ENCODE assay signal across 14 cellular contexts in genomic region chr10:38047666-38048065, GRCh38. TPM values are rescaled to one million over a fixed set of nuclear protein-coding genes. Genes with fewer than 3 reads are reported as not detected.
DNase-seq lines count a peak whose midpoint lies in the region; ATAC-seq and TF ChIP-seq lines count a peak whose summit lies in the region.
"Had no signal": no experiment of that assay in that cellular context is flagged by ENCODE, and none has a peak within 500 bp of the region (broad histone marks: within the 10 kb centered on the region; RNA-seq: fewer than 3 reads in every experiment).

No MANE protein-coding gene starts in this region.

- DNase-seq in EH (ENCODE audit: low read depth) (peak; percentile 11), astrocyte of the hippocampus (ENCODE audit: low read depth, low spot score) (peak; percentile 7), heart right ventricle (no peak), substantia nigra (lab: John Stamatoyannopoulos, UW) (no peak)
- DNase-seq: activated CD4-positive, alpha-beta T cell treated with anti-CD3 and anti-CD28 coated beads, Interleukin-2, amount 10 ng/mL, durations not matched to agents 7 days and 5 days; amniotic stem cell; NCI-H2029 treated with DMSO at 0.1 percent for 48 hours; PC-9 had no signal

- intact Hi-C loops in heart right ventricle (cut with DNase I) = no loop called here

- TF ChIP-seq CTCF in heart right ventricle (IDR thresholded peaks at IDR 0.05) = no peak

- ATAC-seq in GM18870 (IDR thresholded peaks at IDR 0.05; ENCODE audit: unreplicated experiment) (peak; percentile 93), HG03095 (IDR thresholded peaks at IDR 0.05; ENCODE audit: unreplicated experiment) (peak; percentile 75), GM21515 (IDR thresholded peaks at IDR 0.05; ENCODE audit: unreplicated experiment) (no peak), HG03571 (IDR thresholded peaks at IDR 0.05; ENCODE audit: unreplicated experiment) (no peak), heart right ventricle (no peak)

- WGBS in heart right ventricle, 2 donors = 84 to 87% methylated on average over 1 of the region's 1 CpG

- H3K9me3 ChIP-seq in heart right ventricle = peaks cover 0 to 21% (median 1%) of the 10 kb centered on the region in 11 donors
- H3K9me3 ChIP-seq: HAP-1 had no signal

- H3K27me3 ChIP-seq in heart right ventricle = no peaks in the 10 kb centered on the region

- no peak overlapping the region for H3K4me3 ChIP-seq in heart right ventricle
- H3K4me3 ChIP-seq: HAP-1, PC-9, SK-N-MC had no signal

- no peaks in the 10 kb centered on the region for H3K4me1 ChIP-seq in heart right ventricle
- H3K4me1 ChIP-seq: HAP-1 had no signal

- H3K27ac ChIP-seq in heart right ventricle (no peak overlapping the region), substantia nigra (ENCODE audit: low read depth, low read length, poor library complexity, severe bottlenecking) (no peak overlapping the region)
- H3K27ac ChIP-seq: PC-9, SK-N-MC had no signal

- H3K36me3 ChIP-seq in heart right ventricle = peaks cover 0 to 60% (median 7%) of the 10 kb centered on the region in 9 donors
- H3K36me3 ChIP-seq: HAP-1 had no signal

RNA-seq across cellular contexts. Expression of gene ZNF33A, which starts 37.2 kb away (rescaled TPM):
- 10 to 100 TPM; 16.8 to 27.7 (median 23.2) TPM for total RNA-seq in heart right ventricle
- polyA plus RNA-seq in heart right ventricle = 10 to 100 TPM in 1 of 2 donors, 1 to 10 TPM in 1; 5.6 to 10.8 TPM

RNA-seq across cellular contexts. Expression of gene ZNF37A, which starts 46.5 kb away (rescaled TPM):
- total RNA-seq in heart right ventricle = 1 to 10 TPM; 6.7 to 9.2 (median 7.4) TPM
- polyA plus RNA-seq in heart right ventricle = 1 to 10 TPM; 2.8 to 6.6 TPM

Comparison
In these comparisons a context has a peak if more than half of its experiments do, and no peak if none do; other contexts are left out.
1. DNase-seq: peak in EH (single experiment) and astrocyte of the hippocampus (single experiment); none in heart right ventricle (0 of 2) and substantia nigra (0 of 49).
2. ATAC-seq: peak in GM18870 (single experiment) and HG03095 (single experiment); none in GM21515 (single experiment), HG03571 (single experiment) and heart right ventricle (0 of 8).